ENCODE assay signal across 1 cellular context in genomic region chr20:49325981-49326380, GRCh38.
TF ChIP-seq lines count a peak whose summit lies in the region.

No MANE protein-coding gene starts in this region.

TF ChIP-seq in SK-N-SH treated with all-trans-retinoic acid at 6 μM for 48 hours, 23 proteins besides CTCF, POLR2A, EP300 and RAD21 (continued from another document):
- no peak for TF ChIP-seq TSHZ2 (CRISPR knock-in tag; IDR thresholded peaks at IDR 0.05)
- no peak for TF ChIP-seq ZNF8 (CRISPR knock-in tag; IDR thresholded peaks at IDR 0.05)
